In genomic region chr4:81606796-81607550, GRCh38 we compare ENCODE assay signal across 10 cellular contexts.
DNase-seq lines count a peak whose midpoint lies in the region; ATAC-seq and TF ChIP-seq lines count a peak whose summit lies in the region.
"Had no signal": no experiment of that assay in that cellular context is flagged by ENCODE, and none has a peak within 500 bp of the region (broad histone marks: within the 10 kb centered on the region; RNA-seq: fewer than 3 reads in every experiment).

No MANE protein-coding gene starts in this region.

- POLR2A ChIA-PET in activated CD8-positive, alpha-beta T cell treated with anti-CD3 and anti-CD28 coated beads for 36 hours (lab: Charles Lee), result no interaction called here

- intact Hi-C loops in activated CD8-positive, alpha-beta T cell treated with anti-CD3 and anti-CD28 coated beads for 36 hours (cut with micrococcal nuclease), result no loop called here

- peak overlapping the region; percentile 59 for H3K4me2 ChIP-seq in OCI-LY1 (ENCODE audit: low read length)

- no peaks in the 10 kb centered on the region for H3F3A ChIP-seq in OCI-LY1 (ENCODE audit: insufficient read depth, low read length)

- H3K9ac ChIP-seq in OCI-LY1 (ENCODE audit: low read length), result peak overlapping the region; percentile 39

- TF ChIP-seq CTCF in OCI-LY1 (IDR thresholded peaks at IDR 0.05; ENCODE audit: low read length) (no peak; the same call in 1 of the 2 replicates), fibroblast of pulmonary artery (IDR thresholded peaks at IDR 0.05; ENCODE audit: low read length, missing control alignments) (no peak), nephron progenitor cell (IDR thresholded peaks at IDR 0.05) (no peak)
- TF ChIP-seq CTCF in activated CD8-positive, alpha-beta T cell treated with anti-CD3 and anti-CD28 coated beads for 36 hours (IDR thresholded peaks at IDR 0.05), result no peak

- no peak overlapping the region for H3K4me3 Mint-ChIP-seq in nephron progenitor cell
- H3K4me3 Mint-ChIP-seq in activated CD8-positive, alpha-beta T cell treated with anti-CD3 and anti-CD28 coated beads for 36 hours, result no peak overlapping the region

- CTCF ChIA-PET in activated CD8-positive, alpha-beta T cell treated with anti-CD3 and anti-CD28 coated beads for 36 hours (lab: Charles Lee), result no interaction called here

- DNase-seq in Caki2 (ENCODE audit: low read depth) (peak; percentile 33), fibroblast of pulmonary artery (ENCODE audit: low read depth) (peak; percentile 27), nephron progenitor cell (peak; percentile 20), HUDEP-2 (lab: John Stamatoyannopoulos, UW; ENCODE audit: unreplicated experiment in 76 of 76) (no peak), cortex of kidney (lab: John Stamatoyannopoulos, UW) (no peak)
- DNase-seq in activated CD8-positive, alpha-beta T cell treated with anti-CD3 and anti-CD28 coated beads for 36 hours, result no peak
- DNase-seq: dermis blood vessel endothelial cell; stimulated activated CD4-positive, alpha-beta T cell treated with anti-CD3 and anti-CD28 coated beads, Interleukin-4, amount 100 ng/mL, for 1 hour had no signal

- H3K4me1 ChIP-seq in OCI-LY1 (ENCODE audit: insufficient read depth, low read length, severe bottlenecking), result peaks cover 58% of the 10 kb centered on the region

- H3K27ac Mint-ChIP-seq in nephron progenitor cell, result peak overlapping the region; percentile 18
- H3K27ac Mint-ChIP-seq in activated CD8-positive, alpha-beta T cell treated with anti-CD3 and anti-CD28 coated beads for 36 hours, result no peak overlapping the region

- no peaks in the 10 kb centered on the region for H4K20me1 ChIP-seq in OCI-LY1 (ENCODE audit: insufficient read depth, low read length)

- H3K9me3 ChIP-seq in OCI-LY1 (ENCODE audit: low read length), result no peaks in the 10 kb centered on the region

- H2AFZ ChIP-seq in OCI-LY1 (ENCODE audit: low read length), result 0 out of 2 replicates have a peak overlapping the region, but pooled peaks have one; percentile 1

- no peaks in the 10 kb centered on the region for H3K27me3 Mint-ChIP-seq in nephron progenitor cell (ENCODE audit: low read depth, poor library complexity)
- H3K27me3 Mint-ChIP-seq in activated CD8-positive, alpha-beta T cell treated with anti-CD3 and anti-CD28 coated beads for 36 hours, result no peaks in the 10 kb centered on the region

- peaks cover 49% of the 10 kb centered on the region for H3K4me1 Mint-ChIP-seq in nephron progenitor cell
- peaks cover 8% of the 10 kb centered on the region for H3K4me1 Mint-ChIP-seq in activated CD8-positive, alpha-beta T cell treated with anti-CD3 and anti-CD28 coated beads for 36 hours (ENCODE audit: low read depth)

- H3K27ac ChIP-seq in OCI-LY1 (ENCODE audit: low read depth, low read length, poor library complexity, severe bottlenecking), result peak overlapping the region; percentile 88

- peaks cover 7% of the 10 kb centered on the region for H3K9me3 Mint-ChIP-seq in nephron progenitor cell
- H3K9me3 Mint-ChIP-seq in activated CD8-positive, alpha-beta T cell treated with anti-CD3 and anti-CD28 coated beads for 36 hours, result no peaks in the 10 kb centered on the region

- H3K9me2 ChIP-seq in OCI-LY1 (ENCODE audit: low read depth, low read length), result no peaks in the 10 kb centered on the region

- H3K79me2 ChIP-seq in OCI-LY1 (ENCODE audit: insufficient read depth, low read length), result no peaks in the 10 kb centered on the region

- no peaks in the 10 kb centered on the region for H3K36me3 Mint-ChIP-seq in nephron progenitor cell (ENCODE audit: low read depth)
- H3K36me3 Mint-ChIP-seq in activated CD8-positive, alpha-beta T cell treated with anti-CD3 and anti-CD28 coated beads for 36 hours (ENCODE audit: low read depth), result no peaks in the 10 kb centered on the region

- in situ Hi-C loops in Caki2 (cut with HindIII; ENCODE audit: low pct_unique_long_range_greater_than_20kb, low sequenced_read_pairs), result no loop called here

- no peaks in the 10 kb centered on the region for H3K36me3 ChIP-seq in OCI-LY1 (ENCODE audit: insufficient read depth, low read length)

- no peaks in the 10 kb centered on the region for H3K27me3 ChIP-seq in OCI-LY1 (ENCODE audit: insufficient read depth, low read length)

- H3K4me3 ChIP-seq in OCI-LY1 (ENCODE audit: low read depth, low read length, poor library complexity, severe bottlenecking) (peak overlapping the region; percentile 29), fibroblast of pulmonary artery (replicated peaks; ENCODE audit: low read depth, low read length) (no peak overlapping the region)

- no peak for ATAC-seq in HG02571 (IDR thresholded peaks at IDR 0.05; ENCODE audit: unreplicated experiment)
- no peak for ATAC-seq in activated CD8-positive, alpha-beta T cell treated with anti-CD3 and anti-CD28 coated beads for 36 hours

Comparison
In these comparisons a context has a peak if more than half of its experiments do, and no peak if none do; other contexts are left out.
1. DNase-seq: peak in Caki2 (single experiment), fibroblast of pulmonary artery (single experiment) and nephron progenitor cell (single experiment); none in activated CD8-positive, alpha-beta T cell treated with anti-CD3 and anti-CD28 coated beads for 36 hours (single experiment), HUDEP-2 (0 of 76) and cortex of kidney (single experiment).